ENCODE assay signal across 8 cellular contexts in the genomic region with DNA sequence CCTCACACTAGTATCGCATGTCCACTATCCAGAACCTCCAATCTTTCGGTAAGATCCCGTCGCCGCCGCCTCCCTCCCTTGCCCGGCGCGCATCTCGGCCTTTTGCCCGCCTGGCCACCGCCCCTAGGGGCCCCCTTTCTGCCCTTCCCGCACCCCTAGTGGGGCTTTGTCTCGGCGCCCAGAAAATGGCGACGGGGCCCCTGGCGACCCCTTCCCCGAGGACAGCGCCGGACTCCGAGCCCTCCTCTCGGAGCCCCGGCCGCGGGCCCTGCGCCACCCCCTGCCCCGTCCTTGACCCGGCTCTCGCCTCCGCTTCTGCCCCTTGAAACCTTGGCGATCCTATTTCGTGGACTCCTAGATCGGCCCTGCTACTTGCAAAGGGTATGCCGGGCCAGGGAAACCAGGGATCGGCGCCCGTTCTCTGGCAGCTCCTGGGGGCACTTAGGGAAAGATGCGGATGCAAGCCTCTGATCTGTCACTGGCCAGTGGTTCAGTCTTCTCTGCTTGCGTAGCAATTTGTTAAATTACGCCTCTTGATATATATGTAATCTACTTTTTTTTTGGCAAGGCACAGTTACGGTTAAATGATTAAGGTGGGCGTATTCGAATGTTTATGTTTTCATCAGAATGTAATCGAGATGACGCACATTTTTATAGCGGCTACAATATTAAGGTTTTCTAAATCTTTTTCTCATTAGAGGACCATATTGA. TPM values are rescaled to one million over a fixed set of nuclear protein-coding genes. Genes with fewer than 3 reads are reported as not detected.
DNase-seq lines count a peak whose midpoint lies in the region; ATAC-seq and TF ChIP-seq lines count a peak whose summit lies in the region.

No MANE protein-coding gene starts in this region.

- H3K9me3 ChIP-seq in IMR-90 (ENCODE audit: control insufficient read depth, insufficient read depth, low read length): no peaks in the 10 kb centered on the region
- no peaks in the 10 kb centered on the region for H3K9me3 ChIP-seq in esophagus muscularis mucosa
- no peaks in the 10 kb centered on the region for H3K9me3 ChIP-seq in muscle layer of colon (ENCODE audit: low read length)
- no peaks in the 10 kb centered on the region for H3K9me3 ChIP-seq in transverse colon

- peak overlapping the region; percentile 26 for H4K91ac ChIP-seq in IMR-90 (ENCODE audit: insufficient read depth, low read depth, low read length)

- H3K27me3 Mint-ChIP-seq in activated CD8-positive, alpha-beta T cell treated with anti-CD3 and anti-CD28 coated beads for 36 hours: no peaks in the 10 kb centered on the region

- H4K20me1 ChIP-seq in IMR-90 (ENCODE audit: insufficient read depth, low read length): no peaks in the 10 kb centered on the region

- H3K27me3 ChIP-seq in IMR-90 (ENCODE audit: control insufficient read depth, insufficient read depth, low read length) (no peaks in the 10 kb centered on the region), esophagus muscularis mucosa (no peaks in the 10 kb centered on the region), muscle layer of colon (ENCODE audit: control insufficient read depth in 1 of 2, insufficient read depth in 2 of 2, low read length in 2 of 2) (no peaks in the 10 kb centered on the region), transverse colon (no peaks in the 10 kb centered on the region)

- H2AK9ac ChIP-seq in IMR-90 (replicated peaks; ENCODE audit: low read depth, low read length, poor library complexity): peak overlapping the region; percentile 93

- H3K36me3 ChIP-seq in IMR-90 (ENCODE audit: control insufficient read depth, insufficient read depth, low read length) (peaks cover 12% of the 10 kb centered on the region), esophagus muscularis mucosa (peaks cover 12 to 44% (median 36%) of the 10 kb centered on the region in 4 donors), muscle layer of colon (ENCODE audit: insufficient read depth, low read length) (peaks cover 36% of the 10 kb centered on the region), transverse colon (peaks cover 0 to 7% (median 0%) of the 10 kb centered on the region in 4 donors)

- peak overlapping the region; percentile 71; the same call in 1 of the 2 replicates for H3K23ac ChIP-seq in IMR-90 (ENCODE audit: low read depth, low read length)

- H3K4me1 ChIP-seq in IMR-90 (ENCODE audit: control insufficient read depth, insufficient read depth, low read length): 0 out of 2 replicates have a peak, but pooled peaks cover 2% of the 10 kb centered on the region
- peaks cover 42 to 52% (median 47%) of the 10 kb centered on the region in 4 donors for H3K4me1 ChIP-seq in esophagus muscularis mucosa
- peaks cover 27% of the 10 kb centered on the region for H3K4me1 ChIP-seq in muscle layer of colon (ENCODE audit: insufficient read depth, low read length)
- H3K4me1 ChIP-seq in transverse colon: peaks cover 0 to 50% (median 16%) of the 10 kb centered on the region in 4 donors

- peaks cover 24% of the 10 kb centered on the region for H3K4me1 Mint-ChIP-seq in activated CD8-positive, alpha-beta T cell treated with anti-CD3 and anti-CD28 coated beads for 36 hours (ENCODE audit: low read depth)

- peak overlapping the region; percentile 85 for H3K4me2 ChIP-seq in IMR-90 (ENCODE audit: low read depth, low read length)

- peak overlapping the region; percentile 70 to 72 for H4K8ac ChIP-seq in IMR-90 (ENCODE audit: low read depth in 2 of 2, low read length in 2 of 2)

- peak overlapping the region; percentile 38; the same call in 1 of the 2 replicates for H4K5ac ChIP-seq in IMR-90 (ENCODE audit: low read depth, low read length)

- no peaks in the 10 kb centered on the region for H3K9me3 Mint-ChIP-seq in activated CD8-positive, alpha-beta T cell treated with anti-CD3 and anti-CD28 coated beads for 36 hours

- peak overlapping the region; percentile 97 for H3K27ac Mint-ChIP-seq in activated CD8-positive, alpha-beta T cell treated with anti-CD3 and anti-CD28 coated beads for 36 hours

- peak overlapping the region; percentile 82 for H3K27ac ChIP-seq in IMR-90 (ENCODE audit: insufficient read depth, low read length)
- H3K27ac ChIP-seq in esophagus muscularis mucosa (replicated peaks in 1 of 4): peak overlapping the region; percentile 92 to 98 (median 98)
- peak overlapping the region; percentile 99 for H3K27ac ChIP-seq in muscle layer of colon (ENCODE audit: low read depth, low read length)
- H3K27ac ChIP-seq in transverse colon: peak overlapping the region; percentile 96 to 100 (median 98)

- H2BK15ac ChIP-seq in IMR-90 (ENCODE audit: low read depth, low read length): no peak overlapping the region

- H3K9me1 ChIP-seq in IMR-90 (ENCODE audit: insufficient read depth, low read length): peaks cover 10% of the 10 kb centered on the region

- ATAC-seq in GM21619 (IDR thresholded peaks at IDR 0.05; ENCODE audit: unreplicated experiment): peak; percentile 27
- peak; percentile 19 for ATAC-seq in IMR-90 (ENCODE audit: low read depth)
- ATAC-seq in activated CD8-positive, alpha-beta T cell treated with anti-CD3 and anti-CD28 coated beads for 36 hours: peak; percentile 31

- DNase-seq in GM10266 (ENCODE audit: extremely low spot score): peak; percentile 38
- peak; percentile 41 for DNase-seq in IMR-90
- DNase-seq in activated CD8-positive, alpha-beta T cell treated with anti-CD3 and anti-CD28 coated beads for 36 hours: no peak
- DNase-seq in esophagus muscularis mucosa (ENCODE audit: extremely low spot score): no peak
- peak; percentile 40 for DNase-seq in transverse colon
- no peak for DNase-seq in GDM1 (lab: John Stamatoyannopoulos, UW)

- TF ChIP-seq POLR2A in IMR-90 (IDR thresholded peaks at IDR 0.05; ENCODE audit: low read depth, low read length) (no peak), esophagus muscularis mucosa (IDR thresholded peaks at IDR 0.05; ENCODE audit: low read depth) (no peak), transverse colon (IDR thresholded peaks at IDR 0.05) (no peak)

- H3K4me3 ChIP-seq in IMR-90 (ENCODE audit: insufficient read depth, low read depth, low read length) (peak overlapping the region; percentile 69), esophagus muscularis mucosa (peak overlapping the region; percentile 86 to 98 (median 92)), muscle layer of colon (ENCODE audit: low read depth in 1 of 2, low read length in 2 of 2) (peak overlapping the region; percentile 82 to 90), transverse colon (peak overlapping the region; percentile 81 to 100 (median 96))

- peaks cover 23% of the 10 kb centered on the region for H3K36me3 Mint-ChIP-seq in activated CD8-positive, alpha-beta T cell treated with anti-CD3 and anti-CD28 coated beads for 36 hours (ENCODE audit: low read depth)

- CTCF ChIA-PET in IMR-90 (lab: Yijun Ruan, JAX): interaction anchor here (2.0 to 2.5 kb wide), 2 partner anchors 7 to 118 kb away, joined by 7 to 14 read pairs; no protein-coding TSS in a partner anchor
- CTCF ChIA-PET in activated CD8-positive, alpha-beta T cell treated with anti-CD3 and anti-CD28 coated beads for 36 hours (lab: Charles Lee): interaction anchor here (0.7 to 8.7 kb wide), 6 partner anchors 12 to 118 kb away, joined by 3 to 143 read pairs (median 14); no protein-coding TSS in a partner anchor

- TF ChIP-seq EP300 in esophagus muscularis mucosa (IDR thresholded peaks at IDR 0.05) (no peak), transverse colon (IDR thresholded peaks at IDR 0.05; ENCODE audit: low read depth) (no peak)

- dilution Hi-C loops in IMR-90 (cut with HindIII; ENCODE audit: low sequenced_read_pairs, unreplicated experiment): no loop called here

- BruUV-seq in IMR-90 (replicated peaks; lab: Mats Ljungman, UMichigan): TSS peak; percentile 89

- H3K4me3 Mint-ChIP-seq in activated CD8-positive, alpha-beta T cell treated with anti-CD3 and anti-CD28 coated beads for 36 hours: peak overlapping the region; percentile 98

- H3K79me1 ChIP-seq in IMR-90 (ENCODE audit: low read depth in 1 of 2, low read length in 2 of 2): peaks cover 4 to 20% of the 10 kb centered on the region in 2 experiments; a peak in 3 of 4 replicates

- H3K56ac ChIP-seq in IMR-90 (ENCODE audit: extremely low read depth, insufficient read depth, low read length): peak overlapping the region; percentile 84; the same call in 1 of the 2 replicates

- H2BK120ac ChIP-seq in IMR-90 (ENCODE audit: low read depth, low read length): no peak overlapping the region

- intact Hi-C loops in IMR-90 (cut with micrococcal nuclease) (loop anchor here (5.0 to 10.0 kb wide), 2 partner anchors 142 to 675 kb away; no protein-coding TSS in a partner anchor), esophagus muscularis mucosa (cut with DNase I) (loop anchor here (5.0 to 10.0 kb wide), 2 partner anchors 142 to 885 kb away; a partner anchor contains a TSS), transverse colon (cut with DNase I; ENCODE audit: low total_unique reads) (loop anchor here (5.0 kb wide), 1 partner anchor 1812 kb away; no protein-coding TSS in a partner anchor)
- intact Hi-C loops in activated CD8-positive, alpha-beta T cell treated with anti-CD3 and anti-CD28 coated beads for 36 hours (cut with micrococcal nuclease): loop anchor here (5.0 kb wide), 1 partner anchor 147 kb away; a partner anchor contains a TSS

- in situ Hi-C loops in IMR-90 (cut with MboI; ENCODE audit: low sequenced_read_pairs) (no loop called here), transverse colon (cut with MboI; ENCODE audit: low pct_ligation_motif_present in 1 of 4, low pct_unique_long_range_greater_than_20kb in 1 of 4, low sequenced_read_pairs in 3 of 4) (loop anchor here in 1 of 4 donors (25.0 kb wide), 1 partner anchor 898 kb away; a partner anchor contains a TSS)

- H2BK20ac ChIP-seq in IMR-90 (ENCODE audit: low read depth, low read length): no peak overlapping the region

- POLR2A ChIA-PET in IMR-90 (lab: Charles Lee; ENCODE audit: unreplicated experiment): no interaction called here
- POLR2A ChIA-PET in activated CD8-positive, alpha-beta T cell treated with anti-CD3 and anti-CD28 coated beads for 36 hours (lab: Charles Lee): interaction anchor here (0.7 to 1.3 kb wide), 3 partner anchors 16 to 149 kb away, joined by 3 to 4 read pairs (median 4); no protein-coding TSS in a partner anchor

- 0% methylated on average over 11 of the region's 47 CpGs; no CpG with 5 or more reads in 1 of the 2 experiments for WGBS in IMR-90 (ENCODE audit: extremely low coverage in 2 of 2, insufficient read length in 1 of 2), 2 experiments
- 0% methylated on average over 46 of the region's 47 CpGs for WGBS in esophagus muscularis mucosa
- 1% methylated on average over 18 to 47 of the region's 47 CpGs for WGBS in transverse colon (ENCODE audit: low coverage in 1 of 2), 2 donors

- H2AFZ ChIP-seq in IMR-90 (replicated peaks; ENCODE audit: low read length, poor library complexity): peak overlapping the region; percentile 89

- no peak for TF ChIP-seq RAD21 in IMR-90 (IDR thresholded peaks at IDR 0.05; ENCODE audit: low read length)

- H3K9ac ChIP-seq in IMR-90 (ENCODE audit: low read depth, low read length) (peak overlapping the region; percentile 86), muscle layer of colon (ENCODE audit: low read length) (peak overlapping the region; percentile 62)

- H3K18ac ChIP-seq in IMR-90 (ENCODE audit: low read depth, low read length): peak overlapping the region; percentile 26; the same call in 1 of the 2 replicates

- no peak overlapping the region for H2AK5ac ChIP-seq in IMR-90 (ENCODE audit: low read depth, low read length)

- peak overlapping the region; percentile 48 for H2BK5ac ChIP-seq in IMR-90 (ENCODE audit: low read depth, low read length, poor library complexity, severe bottlenecking)

- TF ChIP-seq CTCF in GM10266 (IDR thresholded peaks at IDR 0.05; ENCODE audit: control insufficient read depth, insufficient read depth, low read depth, missing control alignments) (no peak), IMR-90 (conservative IDR thresholded peaks at IDR 0.05; ENCODE audit: low read depth, low read length) (no peak), esophagus muscularis mucosa (IDR thresholded peaks at IDR 0.05) (no peak), transverse colon (IDR thresholded peaks at IDR 0.05) (no peak)
- no peak for TF ChIP-seq CTCF in activated CD8-positive, alpha-beta T cell treated with anti-CD3 and anti-CD28 coated beads for 36 hours (IDR thresholded peaks at IDR 0.05)

- H3K4ac ChIP-seq in IMR-90 (ENCODE audit: low read depth, low read length): peak overlapping the region; percentile 86

- peak overlapping the region; percentile 62 for H3K14ac ChIP-seq in IMR-90 (replicated peaks; ENCODE audit: low read depth, low read length)

RNA-seq across cellular contexts. Expression of a gene that starts 0.6 kb away (rescaled TPM):
- total RNA-seq in IMR-90 (2012; rRNA removed) (11.3 and 14.2 TPM in 2 replicates), esophagus muscularis mucosa (10 to 100 TPM; 26.5 to 32.5 (median 30.7) TPM), transverse colon (10 to 100 TPM in 3 of 4 donors, 1 to 10 TPM in 1; 5.2 to 90.2 (median 25.2) TPM)
- 20.9 and 25.9 TPM in 2 replicates for polyA plus RNA-seq in IMR-90 (2012; rRNA removed)
- polyA plus RNA-seq in IMR-90 (2012; cell fraction: cytosol; rRNA removed): 3.0 and 8.3 TPM in 2 replicates
- 6.3 and 22.6 TPM in 2 replicates for polyA plus RNA-seq in IMR-90 (2012; cell fraction: nucleus; rRNA removed; ENCODE audit: low replicate concordance)
- total RNA-seq in activated CD8-positive, alpha-beta T cell treated with anti-CD3 and anti-CD28 coated beads for 36 hours: 10 to 100 TPM; 38.2 to 42.3 TPM

Comparison
In these comparisons a context has a peak if more than half of its experiments do, and no peak if none do; other contexts are left out.
1. DNase-seq: peak in GM10266 (single experiment), IMR-90 (single experiment) and transverse colon (single experiment); none in activated CD8-positive, alpha-beta T cell treated with anti-CD3 and anti-CD28 coated beads for 36 hours (single experiment), esophagus muscularis mucosa (single experiment) and GDM1 (single experiment).
2. Peak in every context shown above with its lines, with median percentiles within 50 percentile points of each other: ATAC-seq, H3K27ac ChIP-seq and H3K4me3 ChIP-seq.